ENCODE assay signal across 26 cellular contexts in the genomic region with DNA sequence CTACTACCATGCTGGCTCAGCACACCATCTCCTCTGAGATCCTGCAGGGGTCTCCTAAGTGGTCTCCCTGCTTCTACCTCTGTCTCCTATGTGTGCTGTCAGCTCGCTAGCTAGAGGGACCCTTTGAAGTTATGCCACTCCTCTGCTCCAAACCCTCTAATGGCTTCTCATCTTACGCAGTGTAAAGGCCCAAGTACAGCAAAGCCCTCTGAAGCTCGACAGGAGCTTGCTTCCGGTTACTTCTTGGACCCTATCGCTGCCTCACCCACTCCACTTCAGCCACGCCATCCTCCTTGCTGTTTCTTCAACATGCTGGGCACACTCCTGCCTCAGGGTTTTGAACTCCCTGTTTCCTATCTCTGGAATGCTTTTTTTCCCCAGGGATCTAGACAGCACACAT.
"Had no signal": no experiment of that assay in that cellular context is flagged by ENCODE, and none has a peak within 500 bp of the region (broad histone marks: within the 10 kb centered on the region; RNA-seq: fewer than 3 reads in every experiment).

No MANE protein-coding gene starts in this region.

- H3K4me3 ChIP-seq: esophagus muscularis mucosa, right lobe of liver, skin epidermis, testis had no signal

- H3K4me1 Mint-ChIP-seq: activated naive CD4-positive, alpha-beta T cell treated with anti-CD3 and anti-CD28 coated beads, Interleukin-2, amount 50 U/mL, for 24 hours; memory B cell; stimulated activated naive B cell treated with anti-CD40 and anti-IgM and Interleukin-4, amounts not matched to agents 10 μg/mL and 1 μg/mL and 100 μg/mL, for 72 hours had no signal

- H3K9me3 Mint-ChIP-seq: activated naive CD4-positive, alpha-beta T cell treated with anti-CD3 and anti-CD28 coated beads, Interleukin-2, amount 50 U/mL, for 24 hours had no signal

- FAIRE-seq: endothelial cell of umbilical vein, frontal cortex had no signal

- H3K27ac ChIP-seq: brain microvascular endothelial cell, esophagus muscularis mucosa, right lobe of liver, skin epidermis, testis, WERI-Rb-1 had no signal

- DNase-seq: activated CD4-positive, alpha-beta T cell treated with anti-CD3 and anti-CD28 coated beads for 1 hour; activated CD4-positive, alpha-beta T cell treated with anti-CD3 and anti-CD28 coated beads, Interleukin-2, amount 50 U/mL, for 1 hour; activated CD8-positive, alpha-beta T cell treated with anti-CD3 and anti-CD28 coated beads, Interleukin-2, amount 10 ng/mL, durations not matched to agents 7 days and 5 days; activated gamma-delta T cell treated with Interleukin-2 at 50 U/mL for 16 hours; activated T-cell treated with anti-CD3 and anti-CD28 coated beads, Interleukin-2, amount 50 U/mL, for 1 hour; anterior cingulate cortex; brain microvascular endothelial cell; caudate nucleus; dermis blood vessel endothelial cell; effector memory CD4-positive, alpha-beta T cell; glutamatergic neuron; hippocampal formation; nephron progenitor cell; nucleus accumbens; right lobe of liver; stimulated activated CD4-positive, alpha-beta T cell treated with anti-CD3 and anti-CD28 coated beads, Interleukin-15, amount 100 ng/mL, for 24 hours; stimulated activated naive B cell treated with anti-CD40 and anti-IgM and Interleukin-4, amounts not matched to agents 10 μg/mL and 1 μg/mL and 100 μg/mL, for 72 hours; testis; WERI-Rb-1 had no signal

- H3K36me3 ChIP-seq: brain microvascular endothelial cell, esophagus muscularis mucosa, right lobe of liver, WERI-Rb-1 had no signal

- H3K27me3 ChIP-seq: brain microvascular endothelial cell, esophagus muscularis mucosa, right lobe of liver, testis had no signal

- H3K9me3 ChIP-seq: right lobe of liver, testis had no signal

- H3K4me1 ChIP-seq: right lobe of liver had no signal

- H3K36me3 Mint-ChIP-seq: activated naive CD4-positive, alpha-beta T cell treated with anti-CD3 and anti-CD28 coated beads, Interleukin-2, amount 50 U/mL, for 24 hours; memory B cell; stimulated activated naive B cell treated with anti-CD40 and anti-IgM and Interleukin-4, amounts not matched to agents 10 μg/mL and 1 μg/mL and 100 μg/mL, for 72 hours had no signal

- ATAC-seq: activated CD8-positive, alpha-beta T cell treated with anti-CD3 and anti-CD28 coated beads, Interleukin-2, amount 10 ng/mL, durations not matched to agents 7 days and 5 days; right lobe of liver; stimulated activated naive B cell treated with anti-CD40 and anti-IgM and Interleukin-4, amounts not matched to agents 10 μg/mL and 1 μg/mL and 100 μg/mL, for 72 hours had no signal

- H3K27me3 Mint-ChIP-seq: memory B cell; stimulated activated naive B cell treated with anti-CD40 and anti-IgM and Interleukin-4, amounts not matched to agents 10 μg/mL and 1 μg/mL and 100 μg/mL, for 72 hours; type B pancreatic cell had no signal

- H3K4me3 Mint-ChIP-seq: activated CD8-positive, alpha-beta T cell treated with anti-CD3 and anti-CD28 coated beads, Interleukin-2, amount 10 ng/mL, durations not matched to agents 7 days and 5 days; activated naive CD4-positive, alpha-beta T cell treated with anti-CD3 and anti-CD28 coated beads, Interleukin-2, amount 50 U/mL, for 24 hours; memory B cell; nephron progenitor cell; stimulated activated naive B cell treated with anti-CD40 and anti-IgM and Interleukin-4, amounts not matched to agents 10 μg/mL and 1 μg/mL and 100 μg/mL, for 72 hours; type B pancreatic cell had no signal

- H3K27ac Mint-ChIP-seq: activated CD8-positive, alpha-beta T cell treated with anti-CD3 and anti-CD28 coated beads, Interleukin-2, amount 10 ng/mL, durations not matched to agents 7 days and 5 days; activated naive CD4-positive, alpha-beta T cell treated with anti-CD3 and anti-CD28 coated beads, Interleukin-2, amount 50 U/mL, for 24 hours; memory B cell; nephron progenitor cell; stimulated activated naive B cell treated with anti-CD40 and anti-IgM and Interleukin-4, amounts not matched to agents 10 μg/mL and 1 μg/mL and 100 μg/mL, for 72 hours; type B pancreatic cell had no signal
